20 cellular contexts compared by ENCODE assay signal in the genomic region with DNA sequence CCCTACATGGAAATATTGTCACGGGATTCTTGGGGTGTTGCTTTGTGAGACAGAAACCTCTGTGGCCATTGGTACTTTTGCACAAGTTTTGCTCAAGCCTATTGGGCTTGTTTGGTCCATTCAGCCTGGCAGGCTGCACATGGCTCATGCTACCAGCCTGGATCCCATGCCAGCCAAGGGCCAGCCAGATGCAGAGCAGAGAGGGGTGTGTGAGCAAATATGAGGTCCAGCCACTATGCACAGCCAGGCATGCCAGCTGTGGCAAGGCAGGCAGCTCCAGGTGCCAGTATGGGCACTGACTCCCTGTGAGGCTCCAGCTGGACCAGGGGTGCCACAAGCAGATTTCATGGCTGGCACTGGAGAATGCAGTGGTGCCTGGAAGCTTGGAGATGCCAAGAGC. TPM values are rescaled to one million over a fixed set of nuclear protein-coding genes. Genes with fewer than 3 reads are reported as not detected.
"Had no signal": no experiment of that assay in that cellular context is flagged by ENCODE, and none has a peak within 500 bp of the region (broad histone marks: within the 10 kb centered on the region; RNA-seq: fewer than 3 reads in every experiment).

No MANE protein-coding gene starts in this region.

- H3K36me3 ChIP-seq: left ventricle myocardium inferior, spleen, tibial nerve had no signal

- DNase-seq: cerebellar nuclear complex; effector memory CD8-positive, alpha-beta T cell; foreskin melanocyte; head of caudate nucleus; hippocampal formation; kidney glomerular epithelial cell; left ventricle myocardium inferior; mesenchymal stem cell; midbrain; naive thymus-derived CD8-positive, alpha-beta T cell; spleen; stimulated activated CD4-positive, alpha-beta T cell treated with anti-CD3 and anti-CD28 coated beads, Interleukin-15, amount 100 ng/mL, for 24 hours; stimulated activated CD4-positive, alpha-beta T cell treated with anti-CD3 and anti-CD28 coated beads, Interleukin-1b, Interleukin-23, amount 100 ng/mL, for 48 hours; stimulated activated CD4-positive, alpha-beta T cell treated with anti-CD3 and anti-CD28 coated beads, Interleukin-4, amount 100 ng/mL, for 24 hours; testis had no signal

- H3K9me3 ChIP-seq: left ventricle myocardium inferior, testis had no signal

- H3K4me3 ChIP-seq: left ventricle myocardium inferior, lung, spleen, testis, tibial nerve had no signal

- ATAC-seq: effector memory CD8-positive, alpha-beta T cell; naive thymus-derived CD8-positive, alpha-beta T cell; sciatic nerve; stimulated activated memory B cell treated with anti-CD40 and anti-IgM and Interleukin-4, amounts not matched to agents 10 μg/mL and 1 μg/mL and 100 μg/mL, for 72 hours had no signal

- H3K4me1 ChIP-seq: left ventricle myocardium inferior, spleen, testis, tibial nerve had no signal

- H3K27me3 ChIP-seq: spleen, testis, tibial nerve had no signal

- H3K27ac ChIP-seq: left ventricle myocardium inferior, spleen, testis had no signal

RNA-seq across cellular contexts. Expression of a gene that starts 10.7 kb away (rescaled TPM):
- polyA plus RNA-seq: neural cell had no signal
